ENCODE assay signal across 25 cellular contexts in genomic region chr7:26403640-26404039, GRCh38.
"Had no signal": no experiment of that assay in that cellular context is flagged by ENCODE, and none has a peak within 500 bp of the region (broad histone marks: within the 10 kb centered on the region; RNA-seq: fewer than 3 reads in every experiment).

No MANE protein-coding gene starts in this region.

- H3K36me3 Mint-ChIP-seq: immature natural killer cell; natural killer cell treated with Interleukin-12 subunit alpha and Interleukin-12 subunit beta and Interleukin-15 and Interleukin-18, amount 100 ng/mL, for 72 hours had no signal

- H3K4me1 ChIP-seq: testis had no signal

- H3K36me3 ChIP-seq: left ventricle myocardium inferior, ovary, right atrium auricular region, stomach, thyroid gland, transverse colon, upper lobe of left lung had no signal

- H3K9me3 ChIP-seq: ovary, right atrium auricular region, stomach, testis, thyroid gland, transverse colon, upper lobe of left lung had no signal

- H3K4me3 ChIP-seq: left ventricle myocardium inferior, lung, ovary, right atrium auricular region, skin epidermis, stomach, testis, thyroid gland, transverse colon, upper lobe of left lung had no signal

- H3K27me3 Mint-ChIP-seq: progenitor cell of endocrine pancreas had no signal

- H3K4me3 Mint-ChIP-seq: immature natural killer cell; mesothelial cell of epicardium; naive thymus-derived CD4-positive, alpha-beta T cell; natural killer cell treated with Interleukin-12 subunit alpha and Interleukin-12 subunit beta and Interleukin-15 and Interleukin-18, amount 100 ng/mL, for 72 hours; stimulated activated naive B cell treated with anti-CD40 and anti-IgM and Interleukin-4, amounts not matched to agents 10 μg/mL and 1 μg/mL and 100 μg/mL, for 72 hours had no signal

- H3K9me3 Mint-ChIP-seq: immature natural killer cell; natural killer cell treated with Interleukin-12 subunit alpha and Interleukin-12 subunit beta and Interleukin-15 and Interleukin-18, amount 100 ng/mL, for 72 hours had no signal

- H3K27ac ChIP-seq: left ventricle myocardium inferior, ovary, right atrium auricular region, skin epidermis, stomach, testis, thyroid gland, transverse colon, upper lobe of left lung had no signal

- ATAC-seq: naive thymus-derived CD4-positive, alpha-beta T cell; natural killer cell treated with Interleukin-12 subunit alpha and Interleukin-12 subunit beta and Interleukin-15 and Interleukin-18, amount 100 ng/mL, for 72 hours; sciatic nerve; stimulated activated naive B cell treated with anti-CD40 and anti-IgM and Interleukin-4, amounts not matched to agents 10 μg/mL and 1 μg/mL and 100 μg/mL, for 72 hours; stimulated activated naive CD8-positive, alpha-beta T cell treated with anti-CD3 and anti-CD28 coated beads, Interleukin-15, Interleukin-2, amounts not matched to agents 100 U/mL and 50 U/mL, for 24 hours had no signal

- H3K27me3 ChIP-seq: ovary, right atrium auricular region, testis, thyroid gland, transverse colon, upper lobe of left lung had no signal

- H3K27ac Mint-ChIP-seq: immature natural killer cell; mesothelial cell of epicardium; naive thymus-derived CD4-positive, alpha-beta T cell; natural killer cell treated with Interleukin-12 subunit alpha and Interleukin-12 subunit beta and Interleukin-15 and Interleukin-18, amount 100 ng/mL, for 72 hours; progenitor cell of endocrine pancreas; stimulated activated naive B cell treated with anti-CD40 and anti-IgM and Interleukin-4, amounts not matched to agents 10 μg/mL and 1 μg/mL and 100 μg/mL, for 72 hours had no signal

- DNase-seq: hypothalamus; immature natural killer cell; kidney; left ventricle myocardium inferior; mesendoderm; naive thymus-derived CD4-positive, alpha-beta T cell; ovary; stimulated activated CD4-positive, alpha-beta T cell treated with anti-CD3 and anti-CD28 coated beads, Interleukin-12 subunit alpha, Interleukin-12 subunit beta, amount 100 ng/mL, for 4 hours; stimulated activated CD4-positive, alpha-beta T cell treated with anti-CD3 and anti-CD28 coated beads, Interleukin-15, amount 100 ng/mL, for 24 hours; stimulated activated CD4-positive, alpha-beta T cell treated with anti-CD3 and anti-CD28 coated beads, Interleukin-2, amount 100 ng/mL, for 24 hours; stimulated activated CD4-positive, alpha-beta T cell treated with anti-CD3 and anti-CD28 coated beads, Interleukin-4, amount 100 ng/mL, for 1 hour; stimulated activated naive B cell treated with anti-CD40 and anti-IgM and Interleukin-4, amounts not matched to agents 10 μg/mL and 1 μg/mL and 100 μg/mL, for 72 hours; stimulated activated naive CD8-positive, alpha-beta T cell treated with anti-CD3 and anti-CD28 coated beads, Interleukin-15, Interleukin-2, amounts not matched to agents 100 U/mL and 50 U/mL, for 24 hours; stomach; testis; thyroid gland; transverse colon; upper lobe of left lung had no signal
